12 cellular contexts compared by ENCODE assay signal in genomic region chr6:112626468-112627082, GRCh38.
DNase-seq lines count a peak whose midpoint lies in the region; ATAC-seq and TF ChIP-seq lines count a peak whose summit lies in the region.
"Had no signal": no experiment of that assay in that cellular context is flagged by ENCODE, and none has a peak within 500 bp of the region (broad histone marks: within the 10 kb centered on the region; RNA-seq: fewer than 3 reads in every experiment).

No MANE protein-coding gene starts in this region.

- no peaks in the 10 kb centered on the region for H3K4me1 ChIP-seq in prostate gland (replicated peaks)

- no peaks in the 10 kb centered on the region for H3K27me3 ChIP-seq in prostate gland (replicated peaks; ENCODE audit: insufficient read depth)

- no peaks in the 10 kb centered on the region for H3K9me3 ChIP-seq in prostate gland

- no peaks in the 10 kb centered on the region for H3K36me3 ChIP-seq in prostate gland

- no peak for TF ChIP-seq POLR2A in prostate gland (IDR thresholded peaks at IDR 0.05)

- intact Hi-C loops in prostate gland (cut with DNase I) = no loop called here

- DNase-seq in AG08396 (ENCODE audit: low spot score) = peak; percentile 29
- DNase-seq in HK-2 (ENCODE audit: unreplicated experiment) = peak; percentile 45
- DNase-seq in fibroblast of gingiva (ENCODE audit: low read depth) = peak; percentile 80
- no peak for DNase-seq in C1 segment of cervical spinal cord (lab: John Stamatoyannopoulos, UW)
- no peak for DNase-seq in anterior cingulate cortex (lab: John Stamatoyannopoulos, UW)
- DNase-seq in NCI-H510A (lab: John Stamatoyannopoulos, UW) = no peak
- no peak for DNase-seq in prostate gland (ENCODE audit: low spot score)
- DNase-seq: cerebellar nuclear complex; Kasumi-1; retina; stimulated activated naive CD8-positive, alpha-beta T cell treated with anti-CD3 and anti-CD28 coated beads, Interleukin-15, Interleukin-2, amounts not matched to agents 100 U/mL and 50 U/mL, for 24 hours had no signal

- ATAC-seq in GM21381 (IDR thresholded peaks at IDR 0.05; ENCODE audit: unreplicated experiment) = peak; percentile 75
- ATAC-seq: stimulated activated naive CD8-positive, alpha-beta T cell treated with anti-CD3 and anti-CD28 coated beads, Interleukin-15, Interleukin-2, amounts not matched to agents 100 U/mL and 50 U/mL, for 24 hours had no signal

- TF ChIP-seq CTCF in prostate gland (IDR thresholded peaks at IDR 0.05) = no peak

- no peak overlapping the region for H3K4me3 ChIP-seq in prostate gland

- no peak overlapping the region for H3K27ac ChIP-seq in prostate gland

- WGBS in prostate gland = 84% methylated on average over 6 of the region's 6 CpGs

Comparison
In these comparisons a context has a peak if more than half of its experiments do, and no peak if none do; other contexts are left out.
1. DNase-seq: peak in AG08396 (single experiment), HK-2 (single experiment) and fibroblast of gingiva (single experiment); none in C1 segment of cervical spinal cord (0 of 14), anterior cingulate cortex (0 of 58), NCI-H510A (single experiment) and prostate gland (single experiment).